In genomic region chr14:78836777-78837176, GRCh38 we compare ENCODE assay signal across 10 cellular contexts.
DNase-seq lines count a peak whose midpoint lies in the region; ATAC-seq, FAIRE-seq and TF ChIP-seq lines count a peak whose summit lies in the region.
"Had no signal": no experiment of that assay in that cellular context is flagged by ENCODE, and none has a peak within 500 bp of the region (broad histone marks: within the 10 kb centered on the region; RNA-seq: fewer than 3 reads in every experiment).

No MANE protein-coding gene starts in this region.

- no peak overlapping the region for H2AFZ ChIP-seq in trophoblast cell (ENCODE audit: insufficient read depth, low read length, poor library complexity)

- H3K27ac ChIP-seq in esophagus squamous epithelium (no peak overlapping the region), trophoblast cell (ENCODE audit: low read depth, low read length) (no peak overlapping the region)

- no peak overlapping the region for H3K4ac ChIP-seq in trophoblast cell (ENCODE audit: low read depth, low read length)

- H3K18ac ChIP-seq in trophoblast cell (ENCODE audit: low read length) = no peak overlapping the region

- in situ Hi-C loops in SK-MEL-5 (cut with HindIII; ENCODE audit: low pct_unique_long_range_greater_than_20kb, low sequenced_read_pairs) = no loop called here

- H3K9ac ChIP-seq in trophoblast cell (ENCODE audit: low read length) = no peak overlapping the region

- no peaks in the 10 kb centered on the region for H3K9me3 ChIP-seq in esophagus squamous epithelium
- no peaks in the 10 kb centered on the region for H3K9me3 ChIP-seq in trophoblast cell (ENCODE audit: insufficient read depth, low read depth, low read length)

- H4K12ac ChIP-seq in trophoblast cell (ENCODE audit: low read depth, low read length) = no peak overlapping the region

- no peak overlapping the region for H3K4me2 ChIP-seq in trophoblast cell (ENCODE audit: low read length)

- H2BK12ac ChIP-seq in trophoblast cell (ENCODE audit: low read length) = no peak overlapping the region

- no peak for TF ChIP-seq POLR2A in H54 (IDR thresholded peaks at IDR 0.05; ENCODE audit: low read depth, low read length)
- TF ChIP-seq POLR2A in esophagus squamous epithelium (IDR thresholded peaks at IDR 0.05) = no peak

- no peak overlapping the region for H4K91ac ChIP-seq in trophoblast cell (ENCODE audit: low read depth, low read length)

- H3K4me3 ChIP-seq in esophagus squamous epithelium (no peak overlapping the region), trophoblast cell (ENCODE audit: low read depth, low read length) (no peak overlapping the region)

- no peaks in the 10 kb centered on the region for H3K79me1 ChIP-seq in trophoblast cell (ENCODE audit: low read length)

- intact Hi-C loops in esophagus squamous epithelium (cut with DNase I) = no loop called here

- no peaks in the 10 kb centered on the region for H3K79me2 ChIP-seq in trophoblast cell (ENCODE audit: control insufficient read depth, insufficient read depth, low read length, poor library complexity)

- ATAC-seq in GM19328 (IDR thresholded peaks at IDR 0.05; ENCODE audit: unreplicated experiment) = no peak

- no peak overlapping the region for H2BK120ac ChIP-seq in trophoblast cell (ENCODE audit: insufficient read depth, low read length, poor library complexity)

- H3K27me3 ChIP-seq in esophagus squamous epithelium = no peaks in the 10 kb centered on the region
- H3K27me3 ChIP-seq in trophoblast cell (ENCODE audit: insufficient read depth, low read length) = no peaks in the 10 kb centered on the region

- 17 to 28% methylated on average over 4 of the region's 4 CpGs for WGBS in esophagus squamous epithelium, 2 donors
- no CpG with 5 or more reads among the region's 4 CpGs for WGBS in trophoblast cell (ENCODE audit: extremely low coverage, insufficient coverage, insufficient read length)

- no peak overlapping the region for H4K8ac ChIP-seq in trophoblast cell (ENCODE audit: low read depth, low read length)

- TF ChIP-seq CTCF in esophagus squamous epithelium (IDR thresholded peaks at IDR 0.05) = peak in 4 of 6 experiments; percentile 5 to 31 (median 18)

- DNase-seq in NK-92 treated with Interleukin-12 subunit alpha and Interleukin-12 subunit beta, amount 100 ng/mL, for 24 hours (lab: John Stamatoyannopoulos, UW) = peak; percentile 3
- no peak for DNase-seq in NK-92 (lab: John Stamatoyannopoulos, UW; ENCODE audit: unreplicated experiment)
- DNase-seq in H54 (ENCODE audit: insufficient read length, low spot score) = peak; percentile 7
- DNase-seq in NCI-H1105 treated with DMSO at 0.1 percent for 48 hours (lab: John Stamatoyannopoulos, UW) = peak; percentile 77
- peak; percentile 89 for DNase-seq in SK-MEL-5 (ENCODE audit: low read depth, low spot score)
- DNase-seq in esophagus squamous epithelium (lab: John Stamatoyannopoulos, UW) = no peak
- peak; percentile 41 to 49 for DNase-seq in trophoblast cell
- DNase-seq: activated naive CD8-positive, alpha-beta T cell treated with anti-CD3 and anti-CD28 coated beads, Interleukin-2, amount 10 ng/mL, durations not matched to agents 7 days and 5 days had no signal

- no peak for FAIRE-seq in H54 (lab: Jason Lieb, UNC)
- FAIRE-seq: A204.1 had no signal

- H2BK5ac ChIP-seq in trophoblast cell (ENCODE audit: low read depth, low read length, poor library complexity) = no peak overlapping the region

- H3K4me1 ChIP-seq in esophagus squamous epithelium (no peaks in the 10 kb centered on the region), trophoblast cell (ENCODE audit: control insufficient read depth in 1 of 2, insufficient read depth in 2 of 2, low read length in 2 of 2) (no peaks in the 10 kb centered on the region)

- H2AK5ac ChIP-seq in trophoblast cell (ENCODE audit: low read length) = no peak overlapping the region

- H3K23ac ChIP-seq in trophoblast cell (ENCODE audit: low read length) = no peak overlapping the region

- H3K36me3 ChIP-seq in esophagus squamous epithelium (no peaks in the 10 kb centered on the region), trophoblast cell (ENCODE audit: control insufficient read depth in 1 of 2, insufficient read depth in 2 of 2, low read length in 2 of 2) (no peaks in the 10 kb centered on the region)

- H3K14ac ChIP-seq in trophoblast cell (ENCODE audit: low read length) = no peak overlapping the region

Comparison
In these comparisons a context has a peak if more than half of its experiments do, and no peak if none do; other contexts are left out.
1. DNase-seq: peak in NK-92 treated with Interleukin-12 subunit alpha and Interleukin-12 subunit beta, amount 100 ng/mL, for 24 hours (single experiment), H54 (single experiment), NCI-H1105 treated with DMSO at 0.1 percent for 48 hours (single experiment), SK-MEL-5 (single experiment) and trophoblast cell (2 of 2); none in NK-92 (single experiment) and esophagus squamous epithelium (single experiment).